ENCODE assay signal across 1 cellular context in the genomic region with DNA sequence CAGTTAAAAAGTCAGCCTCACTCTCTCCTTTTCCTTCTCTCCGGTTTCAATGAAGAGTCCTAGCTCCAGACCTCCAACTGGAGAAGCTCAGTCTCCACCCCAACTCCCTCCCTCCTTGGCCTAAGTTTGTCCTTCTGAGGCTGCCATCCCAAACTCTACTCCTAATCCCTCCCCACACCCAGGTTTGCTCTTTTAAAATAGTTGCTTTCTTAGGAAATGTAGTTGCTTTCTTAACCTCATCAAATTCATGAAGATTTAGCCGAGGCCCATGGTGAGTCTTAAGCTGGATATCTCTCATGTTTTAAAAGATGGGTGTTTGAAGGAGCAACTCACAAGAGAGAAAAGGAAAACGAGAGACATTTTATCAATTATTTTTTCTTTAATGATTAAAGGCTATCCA.
A peak's percentile ranks its signal among the peaks of the same experiment; 100 is the strongest.
TF ChIP-seq lines count a peak whose summit lies in the region.

No MANE protein-coding gene starts in this region.

TF ChIP-seq in HepG2, 621 proteins besides CTCF, POLR2A, EP300 and RAD21 (continued from another document and continues in another):
- TF ChIP-seq KMT2A (CRISPR knock-in tag; IDR thresholded peaks at IDR 0.05) (peak; percentile 65; the same call in 1 of the 2 replicates), PPARG (CRISPR knock-in tag; conservative IDR thresholded peaks at IDR 0.05) (no peak), ZNF253 (CRISPR knock-in tag; IDR thresholded peaks at IDR 0.05; ENCODE audit: borderline replicate concordance) (no peak), YEATS2 (CRISPR knock-in tag; IDR thresholded peaks at IDR 0.05; ENCODE audit: borderline replicate concordance) (peak; percentile 86; the same call in 1 of the 2 replicates), SAP130 (CRISPR knock-in tag; IDR thresholded peaks at IDR 0.05; ENCODE audit: low read depth) (peak; percentile 86), SMAD1 (CRISPR knock-in tag; IDR thresholded peaks at IDR 0.05; ENCODE audit: borderline replicate concordance, low read depth) (no peak), MLLT10 (CRISPR knock-in tag; IDR thresholded peaks at IDR 0.05) (no peak), MIER2 (CRISPR knock-in tag; IDR thresholded peaks at IDR 0.05) (0 out of 2 replicates have a peak, but pooled peaks have one; percentile 15), GABPA (IDR thresholded peaks at IDR 0.05; ENCODE audit: low read depth, low read length) (no peak), GABPA (CRISPR knock-in tag; IDR thresholded peaks at IDR 0.05; ENCODE audit: low read depth) (peak; percentile 46), ZNF331 (CRISPR knock-in tag; IDR thresholded peaks at IDR 0.05) (0 out of 2 replicates have a peak, but pooled peaks have one; percentile 47), ZNF510 (CRISPR knock-in tag; IDR thresholded peaks at IDR 0.05; ENCODE audit: low read depth) (0 out of 2 replicates have a peak, but pooled peaks have one; percentile 53), ZNF350 (CRISPR knock-in tag; IDR thresholded peaks at IDR 0.05; ENCODE audit: borderline replicate concordance, low read depth) (no peak), KDM6A (CRISPR knock-in tag; IDR thresholded peaks at IDR 0.05; ENCODE audit: low read depth) (no peak), FOXA3 (CRISPR knock-in tag; IDR thresholded peaks at IDR 0.05) (peak; percentile 32; the same call in 1 of the 2 replicates), ZNF75D (CRISPR knock-in tag; IDR thresholded peaks at IDR 0.05; ENCODE audit: borderline replicate concordance) (no peak), RBM22 (optimal IDR thresholded peaks at IDR 0.05; ENCODE audit: low read length) (no peak), MEIS1 (CRISPR knock-in tag; IDR thresholded peaks at IDR 0.05; ENCODE audit: borderline replicate concordance) (no peak), HES4 (CRISPR knock-in tag; IDR thresholded peaks at IDR 0.05; ENCODE audit: borderline replicate concordance) (no peak), ZFP36 (IDR thresholded peaks at IDR 0.05; ENCODE audit: borderline replicate concordance, low read depth, low read length, partially characterized antibody) (no peak), THYN1 (CRISPR knock-in tag; IDR thresholded peaks at IDR 0.05; ENCODE audit: borderline replicate concordance, low read depth) (no peak), CCDC6 (CRISPR knock-in tag; IDR thresholded peaks at IDR 0.05) (0 out of 2 replicates have a peak, but pooled peaks have one; percentile 36), NCOA2 (CRISPR knock-in tag; IDR thresholded peaks at IDR 0.05) (no peak), ZNF260 (CRISPR knock-in tag; IDR thresholded peaks at IDR 0.05; ENCODE audit: borderline replicate concordance, low read depth) (no peak), TBX3 (IDR thresholded peaks at IDR 0.05; ENCODE audit: borderline replicate concordance) (no peak), ELF3 (CRISPR knock-in tag; IDR thresholded peaks at IDR 0.05) (no peak), ZMYM4 (CRISPR knock-in tag; IDR thresholded peaks at IDR 0.05) (peak; percentile 80), POGZ (CRISPR knock-in tag; IDR thresholded peaks at IDR 0.05) (peak; percentile 45; the same call in 1 of the 2 replicates), NR2C2 (CRISPR knock-in tag; IDR thresholded peaks at IDR 0.05; ENCODE audit: borderline replicate concordance) (peak; percentile 39; the same call in 1 of the 2 replicates), ZNF230 (CRISPR knock-in tag; IDR thresholded peaks at IDR 0.05) (no peak), SRSF1 (optimal IDR thresholded peaks at IDR 0.05; ENCODE audit: low read depth, low read length) (no peak), ZSCAN29 (CRISPR knock-in tag; conservative IDR thresholded peaks at IDR 0.05) (no peak), ARID2 (CRISPR knock-in tag; IDR thresholded peaks at IDR 0.05; ENCODE audit: borderline replicate concordance) (peak; percentile 84; the same call in 1 of the 2 replicates), MBNL3 (CRISPR knock-in tag; conservative IDR thresholded peaks at IDR 0.05) (no peak), NFRKB (IDR thresholded peaks at IDR 0.05) (no peak), CENPT (CRISPR knock-in tag; IDR thresholded peaks at IDR 0.05; ENCODE audit: low read depth) (no peak), NR2F1 (CRISPR knock-in tag; IDR thresholded peaks at IDR 0.05) (peak in 1 of 2 experiments; percentile 11; a peak in 1 of 4 replicates), KLF11 (CRISPR knock-in tag; IDR thresholded peaks at IDR 0.05) (no peak), SPEN (CRISPR knock-in tag; IDR thresholded peaks at IDR 0.05; ENCODE audit: low read depth) (peak; percentile 40; the same call in 1 of the 2 replicates), FOXK1 (CRISPR knock-in tag; IDR thresholded peaks at IDR 0.05; ENCODE audit: borderline replicate concordance, low read depth) (peak; percentile 34; the same call in 1 of the 2 replicates), TGIF2 (CRISPR knock-in tag; IDR thresholded peaks at IDR 0.05) (peak; percentile 59; the same call in 1 of the 2 replicates), THAP11 (CRISPR knock-in tag; IDR thresholded peaks at IDR 0.05) (peak; percentile 82), ZC3H4 (CRISPR knock-in tag; IDR thresholded peaks at IDR 0.05; ENCODE audit: borderline replicate concordance) (no peak), HNRNPK (IDR thresholded peaks at IDR 0.05; ENCODE audit: low read depth, low read length, poor library complexity, severe bottlenecking) (no peak), KMT2B (CRISPR knock-in tag; IDR thresholded peaks at IDR 0.05) (peak; percentile 65; the same call in 1 of the 2 replicates)
- TF ChIP-seq, protein P1, sequence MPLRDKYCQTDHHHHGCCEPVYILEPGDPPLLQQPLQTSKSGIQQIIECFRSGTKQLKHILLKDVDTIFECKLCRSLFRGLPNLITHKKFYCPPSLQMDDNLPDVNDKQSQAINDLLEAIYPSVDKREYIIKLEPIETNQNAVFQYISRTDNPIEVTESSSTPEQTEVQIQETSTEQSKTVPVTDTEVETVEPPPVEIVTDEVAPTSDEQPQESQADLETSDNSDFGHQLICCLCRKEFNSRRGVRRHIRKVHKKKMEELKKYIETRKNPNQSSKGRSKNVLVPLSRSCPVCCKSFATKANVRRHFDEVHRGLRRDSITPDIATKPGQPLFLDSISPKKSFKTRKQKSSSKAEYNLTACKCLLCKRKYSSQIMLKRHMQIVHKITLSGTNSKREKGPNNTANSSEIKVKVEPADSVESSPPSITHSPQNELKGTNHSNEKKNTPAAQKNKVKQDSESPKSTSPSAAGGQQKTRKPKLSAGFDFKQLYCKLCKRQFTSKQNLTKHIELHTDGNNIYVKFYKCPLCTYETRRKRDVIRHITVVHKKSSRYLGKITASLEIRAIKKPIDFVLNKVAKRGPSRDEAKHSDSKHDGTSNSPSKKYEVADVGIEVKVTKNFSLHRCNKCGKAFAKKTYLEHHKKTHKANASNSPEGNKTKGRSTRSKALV (CRISPR knock-in tag; IDR thresholded peaks at IDR 0.05), result 0 out of 2 replicates have a peak, but pooled peaks have one; percentile 21
- TF ChIP-seq, protein P2, sequence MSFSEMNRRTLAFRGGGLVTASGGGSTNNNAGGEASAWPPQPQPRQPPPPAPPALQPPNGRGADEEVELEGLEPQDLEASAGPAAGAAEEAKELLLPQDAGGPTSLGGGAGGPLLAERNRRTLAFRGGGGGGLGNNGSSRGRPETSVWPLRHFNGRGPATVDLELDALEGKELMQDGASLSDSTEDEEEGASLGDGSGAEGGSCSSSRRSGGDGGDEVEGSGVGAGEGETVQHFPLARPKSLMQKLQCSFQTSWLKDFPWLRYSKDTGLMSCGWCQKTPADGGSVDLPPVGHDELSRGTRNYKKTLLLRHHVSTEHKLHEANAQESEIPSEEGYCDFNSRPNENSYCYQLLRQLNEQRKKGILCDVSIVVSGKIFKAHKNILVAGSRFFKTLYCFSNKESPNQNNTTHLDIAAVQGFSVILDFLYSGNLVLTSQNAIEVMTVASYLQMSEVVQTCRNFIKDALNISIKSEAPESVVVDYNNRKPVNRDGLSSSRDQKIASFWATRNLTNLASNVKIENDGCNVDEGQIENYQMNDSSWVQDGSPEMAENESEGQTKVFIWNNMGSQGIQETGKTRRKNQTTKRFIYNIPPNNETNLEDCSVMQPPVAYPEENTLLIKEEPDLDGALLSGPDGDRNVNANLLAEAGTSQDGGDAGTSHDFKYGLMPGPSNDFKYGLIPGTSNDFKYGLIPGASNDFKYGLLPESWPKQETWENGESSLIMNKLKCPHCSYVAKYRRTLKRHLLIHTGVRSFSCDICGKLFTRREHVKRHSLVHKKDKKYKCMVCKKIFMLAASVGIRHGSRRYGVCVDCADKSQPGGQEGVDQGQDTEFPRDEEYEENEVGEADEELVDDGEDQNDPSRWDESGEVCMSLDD (CRISPR knock-in tag; IDR thresholded peaks at IDR 0.05; ENCODE audit: borderline replicate concordance), result no peak
- TF ChIP-seq, protein P3, sequence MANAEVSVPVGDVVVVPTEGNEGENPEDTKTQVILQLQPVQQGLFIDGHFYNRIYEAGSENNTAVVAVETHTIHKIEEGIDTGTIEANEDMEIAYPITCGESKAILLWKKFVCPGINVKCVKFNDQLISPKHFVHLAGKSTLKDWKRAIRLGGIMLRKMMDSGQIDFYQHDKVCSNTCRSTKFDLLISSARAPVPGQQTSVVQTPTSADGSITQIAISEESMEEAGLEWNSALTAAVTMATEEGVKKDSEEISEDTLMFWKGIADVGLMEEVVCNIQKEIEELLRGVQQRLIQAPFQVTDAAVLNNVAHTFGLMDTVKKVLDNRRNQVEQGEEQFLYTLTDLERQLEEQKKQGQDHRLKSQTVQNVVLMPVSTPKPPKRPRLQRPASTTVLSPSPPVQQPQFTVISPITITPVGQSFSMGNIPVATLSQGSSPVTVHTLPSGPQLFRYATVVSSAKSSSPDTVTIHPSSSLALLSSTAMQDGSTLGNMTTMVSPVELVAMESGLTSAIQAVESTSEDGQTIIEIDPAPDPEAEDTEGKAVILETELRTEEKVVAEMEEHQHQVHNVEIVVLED (CRISPR knock-in tag; IDR thresholded peaks at IDR 0.05; ENCODE audit: borderline replicate concordance), result no peak
- TF ChIP-seq, protein P4, sequence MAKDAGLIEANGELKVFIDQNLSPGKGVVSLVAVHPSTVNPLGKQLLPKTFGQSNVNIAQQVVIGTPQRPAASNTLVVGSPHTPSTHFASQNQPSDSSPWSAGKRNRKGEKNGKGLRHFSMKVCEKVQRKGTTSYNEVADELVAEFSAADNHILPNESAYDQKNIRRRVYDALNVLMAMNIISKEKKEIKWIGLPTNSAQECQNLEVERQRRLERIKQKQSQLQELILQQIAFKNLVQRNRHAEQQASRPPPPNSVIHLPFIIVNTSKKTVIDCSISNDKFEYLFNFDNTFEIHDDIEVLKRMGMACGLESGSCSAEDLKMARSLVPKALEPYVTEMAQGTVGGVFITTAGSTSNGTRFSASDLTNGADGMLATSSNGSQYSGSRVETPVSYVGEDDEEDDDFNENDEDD (CRISPR knock-in tag; IDR thresholded peaks at IDR 0.05; ENCODE audit: borderline replicate concordance), result peak; percentile 35; the same call in 1 of the 2 replicates
- TF ChIP-seq, protein P5, sequence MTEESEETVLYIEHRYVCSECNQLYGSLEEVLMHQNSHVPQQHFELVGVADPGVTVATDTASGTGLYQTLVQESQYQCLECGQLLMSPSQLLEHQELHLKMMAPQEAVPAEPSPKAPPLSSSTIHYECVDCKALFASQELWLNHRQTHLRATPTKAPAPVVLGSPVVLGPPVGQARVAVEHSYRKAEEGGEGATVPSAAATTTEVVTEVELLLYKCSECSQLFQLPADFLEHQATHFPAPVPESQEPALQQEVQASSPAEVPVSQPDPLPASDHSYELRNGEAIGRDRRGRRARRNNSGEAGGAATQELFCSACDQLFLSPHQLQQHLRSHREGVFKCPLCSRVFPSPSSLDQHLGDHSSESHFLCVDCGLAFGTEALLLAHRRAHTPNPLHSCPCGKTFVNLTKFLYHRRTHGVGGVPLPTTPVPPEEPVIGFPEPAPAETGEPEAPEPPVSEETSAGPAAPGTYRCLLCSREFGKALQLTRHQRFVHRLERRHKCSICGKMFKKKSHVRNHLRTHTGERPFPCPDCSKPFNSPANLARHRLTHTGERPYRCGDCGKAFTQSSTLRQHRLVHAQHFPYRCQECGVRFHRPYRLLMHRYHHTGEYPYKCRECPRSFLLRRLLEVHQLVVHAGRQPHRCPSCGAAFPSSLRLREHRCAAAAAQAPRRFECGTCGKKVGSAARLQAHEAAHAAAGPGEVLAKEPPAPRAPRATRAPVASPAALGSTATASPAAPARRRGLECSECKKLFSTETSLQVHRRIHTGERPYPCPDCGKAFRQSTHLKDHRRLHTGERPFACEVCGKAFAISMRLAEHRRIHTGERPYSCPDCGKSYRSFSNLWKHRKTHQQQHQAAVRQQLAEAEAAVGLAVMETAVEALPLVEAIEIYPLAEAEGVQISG (CRISPR knock-in tag; IDR thresholded peaks at IDR 0.05), result 0 out of 2 replicates have a peak, but pooled peaks have one; percentile 44
- TF ChIP-seq, protein P6, sequence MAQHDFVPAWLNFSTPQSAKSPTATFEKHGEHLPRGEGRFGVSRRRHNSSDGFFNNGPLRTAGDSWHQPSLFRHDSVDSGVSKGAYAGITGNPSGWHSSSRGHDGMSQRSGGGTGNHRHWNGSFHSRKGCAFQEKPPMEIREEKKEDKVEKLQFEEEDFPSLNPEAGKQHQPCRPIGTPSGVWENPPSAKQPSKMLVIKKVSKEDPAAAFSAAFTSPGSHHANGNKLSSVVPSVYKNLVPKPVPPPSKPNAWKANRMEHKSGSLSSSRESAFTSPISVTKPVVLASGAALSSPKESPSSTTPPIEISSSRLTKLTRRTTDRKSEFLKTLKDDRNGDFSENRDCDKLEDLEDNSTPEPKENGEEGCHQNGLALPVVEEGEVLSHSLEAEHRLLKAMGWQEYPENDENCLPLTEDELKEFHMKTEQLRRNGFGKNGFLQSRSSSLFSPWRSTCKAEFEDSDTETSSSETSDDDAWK (CRISPR knock-in tag; IDR thresholded peaks at IDR 0.05), result no peak
- TF ChIP-seq, protein P7, sequence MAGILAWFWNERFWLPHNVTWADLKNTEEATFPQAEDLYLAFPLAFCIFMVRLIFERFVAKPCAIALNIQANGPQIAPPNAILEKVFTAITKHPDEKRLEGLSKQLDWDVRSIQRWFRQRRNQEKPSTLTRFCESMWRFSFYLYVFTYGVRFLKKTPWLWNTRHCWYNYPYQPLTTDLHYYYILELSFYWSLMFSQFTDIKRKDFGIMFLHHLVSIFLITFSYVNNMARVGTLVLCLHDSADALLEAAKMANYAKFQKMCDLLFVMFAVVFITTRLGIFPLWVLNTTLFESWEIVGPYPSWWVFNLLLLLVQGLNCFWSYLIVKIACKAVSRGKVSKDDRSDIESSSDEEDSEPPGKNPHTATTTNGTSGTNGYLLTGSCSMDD (CRISPR knock-in tag; IDR thresholded peaks at IDR 0.05), result no peak
- TF ChIP-seq, protein P8, sequence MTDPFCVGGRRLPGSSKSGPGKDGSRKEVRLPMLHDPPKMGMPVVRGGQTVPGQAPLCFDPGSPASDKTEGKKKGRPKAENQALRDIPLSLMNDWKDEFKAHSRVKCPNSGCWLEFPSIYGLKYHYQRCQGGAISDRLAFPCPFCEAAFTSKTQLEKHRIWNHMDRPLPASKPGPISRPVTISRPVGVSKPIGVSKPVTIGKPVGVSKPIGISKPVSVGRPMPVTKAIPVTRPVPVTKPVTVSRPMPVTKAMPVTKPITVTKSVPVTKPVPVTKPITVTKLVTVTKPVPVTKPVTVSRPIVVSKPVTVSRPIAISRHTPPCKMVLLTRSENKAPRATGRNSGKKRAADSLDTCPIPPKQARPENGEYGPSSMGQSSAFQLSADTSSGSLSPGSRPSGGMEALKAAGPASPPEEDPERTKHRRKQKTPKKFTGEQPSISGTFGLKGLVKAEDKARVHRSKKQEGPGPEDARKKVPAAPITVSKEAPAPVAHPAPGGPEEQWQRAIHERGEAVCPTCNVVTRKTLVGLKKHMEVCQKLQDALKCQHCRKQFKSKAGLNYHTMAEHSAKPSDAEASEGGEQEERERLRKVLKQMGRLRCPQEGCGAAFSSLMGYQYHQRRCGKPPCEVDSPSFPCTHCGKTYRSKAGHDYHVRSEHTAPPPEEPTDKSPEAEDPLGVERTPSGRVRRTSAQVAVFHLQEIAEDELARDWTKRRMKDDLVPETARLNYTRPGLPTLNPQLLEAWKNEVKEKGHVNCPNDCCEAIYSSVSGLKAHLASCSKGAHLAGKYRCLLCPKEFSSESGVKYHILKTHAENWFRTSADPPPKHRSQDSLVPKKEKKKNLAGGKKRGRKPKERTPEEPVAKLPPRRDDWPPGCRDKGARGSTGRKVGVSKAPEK (CRISPR knock-in tag; IDR thresholded peaks at IDR 0.05; ENCODE audit: borderline replicate concordance), result no peak
